Comparison of ENCODE assay signal across 1 cellular context in the genomic region with DNA sequence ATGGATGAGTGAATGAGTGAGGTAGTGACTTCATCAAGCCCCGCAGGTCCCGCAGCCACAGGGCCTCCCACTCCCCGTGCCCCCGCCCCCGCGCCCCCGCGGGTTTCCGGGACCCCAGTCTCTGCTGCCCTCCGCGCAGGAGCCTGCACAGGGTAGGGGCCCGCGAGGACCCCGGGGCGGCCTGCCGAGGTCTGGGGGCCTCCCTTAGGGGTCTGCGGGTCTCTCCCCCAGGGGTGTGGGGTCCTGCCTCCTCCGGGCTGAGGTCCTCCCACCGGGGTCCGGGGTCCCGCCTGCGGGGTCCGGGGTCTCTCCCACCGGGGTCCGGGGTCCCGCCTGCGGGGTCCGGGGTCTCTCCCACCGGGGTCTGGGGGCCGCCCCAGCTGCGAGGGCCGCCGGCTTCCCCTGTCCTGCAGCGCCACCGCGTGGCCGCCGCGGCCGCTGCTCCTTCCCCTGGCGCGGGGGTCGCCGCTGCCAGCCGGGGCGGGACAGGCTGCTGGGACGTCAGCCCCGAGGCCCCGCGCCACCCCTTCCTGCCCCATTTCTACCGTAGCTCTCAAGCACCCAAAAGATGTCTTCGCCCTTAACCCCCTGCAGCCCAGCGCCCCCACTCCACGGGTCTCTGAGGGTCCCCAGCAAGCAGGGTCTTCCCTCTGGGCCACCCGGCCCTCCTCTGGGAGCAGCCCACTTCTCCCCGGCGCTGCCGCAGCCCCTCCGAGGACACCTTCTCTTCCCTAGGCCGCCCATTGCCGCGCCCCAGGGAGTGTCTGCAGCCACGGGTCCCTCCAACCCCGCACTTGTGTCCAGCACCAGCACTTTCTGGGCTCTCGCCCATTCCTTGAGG.
A peak's percentile ranks its signal among the peaks of the same experiment; 100 is the strongest.
TF ChIP-seq lines count a peak whose summit lies in the region.

No MANE protein-coding gene starts in this region.

TF ChIP-seq in K562, 482 proteins besides CTCF, POLR2A, EP300 and RAD21 (continued from another document):
- TF ChIP-seq, protein P1, sequence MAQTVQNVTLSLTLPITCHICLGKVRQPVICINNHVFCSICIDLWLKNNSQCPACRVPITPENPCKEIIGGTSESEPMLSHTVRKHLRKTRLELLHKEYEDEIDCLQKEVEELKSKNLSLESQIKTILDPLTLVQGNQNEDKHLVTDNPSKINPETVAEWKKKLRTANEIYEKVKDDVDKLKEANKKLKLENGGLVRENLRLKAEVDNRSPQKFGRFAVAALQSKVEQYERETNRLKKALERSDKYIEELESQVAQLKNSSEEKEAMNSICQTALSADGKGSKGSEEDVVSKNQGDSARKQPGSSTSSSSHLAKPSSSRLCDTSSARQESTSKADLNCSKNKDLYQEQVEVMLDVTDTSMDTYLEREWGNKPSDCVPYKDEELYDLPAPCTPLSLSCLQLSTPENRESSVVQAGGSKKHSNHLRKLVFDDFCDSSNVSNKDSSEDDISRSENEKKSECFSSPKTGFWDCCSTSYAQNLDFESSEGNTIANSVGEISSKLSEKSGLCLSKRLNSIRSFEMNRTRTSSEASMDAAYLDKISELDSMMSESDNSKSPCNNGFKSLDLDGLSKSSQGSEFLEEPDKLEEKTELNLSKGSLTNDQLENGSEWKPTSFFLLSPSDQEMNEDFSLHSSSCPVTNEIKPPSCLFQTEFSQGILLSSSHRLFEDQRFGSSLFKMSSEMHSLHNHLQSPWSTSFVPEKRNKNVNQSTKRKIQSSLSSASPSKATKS (CRISPR knock-in tag; IDR thresholded peaks at IDR 0.05): no peak
- TF ChIP-seq ETV6 (IDR thresholded peaks at IDR 0.05; ENCODE audit: borderline replicate concordance in 1 of 2, low read depth in 2 of 2, low read length in 1 of 2) (no peak), ETV6 (CRISPR knock-in tag; IDR thresholded peaks at IDR 0.05; ENCODE audit: borderline replicate concordance) (no peak), CHAMP1 (IDR thresholded peaks at IDR 0.05) (no peak), TAL1 (IDR thresholded peaks at IDR 0.05) (no peak), ASH1L (IDR thresholded peaks at IDR 0.05; ENCODE audit: borderline replicate concordance, low read depth, partially characterized antibody) (no peak), TOE1 (IDR thresholded peaks at IDR 0.05; ENCODE audit: borderline replicate concordance) (no peak), TOE1 (CRISPR knock-in tag; IDR thresholded peaks at IDR 0.05; ENCODE audit: borderline replicate concordance, low read depth) (no peak), NCOA4 (IDR thresholded peaks at IDR 0.05; ENCODE audit: partially characterized antibody) (no peak), ZNF436 (CRISPR knock-in tag; IDR thresholded peaks at IDR 0.05) (no peak), ZNF24 (IDR thresholded peaks at IDR 0.05) (peak; percentile 76), SMAD4 (CRISPR knock-in tag; conservative IDR thresholded peaks at IDR 0.05) (no peak), ZNF282 (CRISPR knock-in tag; IDR thresholded peaks at IDR 0.05) (no peak)
- TF ChIP-seq, protein P2, sequence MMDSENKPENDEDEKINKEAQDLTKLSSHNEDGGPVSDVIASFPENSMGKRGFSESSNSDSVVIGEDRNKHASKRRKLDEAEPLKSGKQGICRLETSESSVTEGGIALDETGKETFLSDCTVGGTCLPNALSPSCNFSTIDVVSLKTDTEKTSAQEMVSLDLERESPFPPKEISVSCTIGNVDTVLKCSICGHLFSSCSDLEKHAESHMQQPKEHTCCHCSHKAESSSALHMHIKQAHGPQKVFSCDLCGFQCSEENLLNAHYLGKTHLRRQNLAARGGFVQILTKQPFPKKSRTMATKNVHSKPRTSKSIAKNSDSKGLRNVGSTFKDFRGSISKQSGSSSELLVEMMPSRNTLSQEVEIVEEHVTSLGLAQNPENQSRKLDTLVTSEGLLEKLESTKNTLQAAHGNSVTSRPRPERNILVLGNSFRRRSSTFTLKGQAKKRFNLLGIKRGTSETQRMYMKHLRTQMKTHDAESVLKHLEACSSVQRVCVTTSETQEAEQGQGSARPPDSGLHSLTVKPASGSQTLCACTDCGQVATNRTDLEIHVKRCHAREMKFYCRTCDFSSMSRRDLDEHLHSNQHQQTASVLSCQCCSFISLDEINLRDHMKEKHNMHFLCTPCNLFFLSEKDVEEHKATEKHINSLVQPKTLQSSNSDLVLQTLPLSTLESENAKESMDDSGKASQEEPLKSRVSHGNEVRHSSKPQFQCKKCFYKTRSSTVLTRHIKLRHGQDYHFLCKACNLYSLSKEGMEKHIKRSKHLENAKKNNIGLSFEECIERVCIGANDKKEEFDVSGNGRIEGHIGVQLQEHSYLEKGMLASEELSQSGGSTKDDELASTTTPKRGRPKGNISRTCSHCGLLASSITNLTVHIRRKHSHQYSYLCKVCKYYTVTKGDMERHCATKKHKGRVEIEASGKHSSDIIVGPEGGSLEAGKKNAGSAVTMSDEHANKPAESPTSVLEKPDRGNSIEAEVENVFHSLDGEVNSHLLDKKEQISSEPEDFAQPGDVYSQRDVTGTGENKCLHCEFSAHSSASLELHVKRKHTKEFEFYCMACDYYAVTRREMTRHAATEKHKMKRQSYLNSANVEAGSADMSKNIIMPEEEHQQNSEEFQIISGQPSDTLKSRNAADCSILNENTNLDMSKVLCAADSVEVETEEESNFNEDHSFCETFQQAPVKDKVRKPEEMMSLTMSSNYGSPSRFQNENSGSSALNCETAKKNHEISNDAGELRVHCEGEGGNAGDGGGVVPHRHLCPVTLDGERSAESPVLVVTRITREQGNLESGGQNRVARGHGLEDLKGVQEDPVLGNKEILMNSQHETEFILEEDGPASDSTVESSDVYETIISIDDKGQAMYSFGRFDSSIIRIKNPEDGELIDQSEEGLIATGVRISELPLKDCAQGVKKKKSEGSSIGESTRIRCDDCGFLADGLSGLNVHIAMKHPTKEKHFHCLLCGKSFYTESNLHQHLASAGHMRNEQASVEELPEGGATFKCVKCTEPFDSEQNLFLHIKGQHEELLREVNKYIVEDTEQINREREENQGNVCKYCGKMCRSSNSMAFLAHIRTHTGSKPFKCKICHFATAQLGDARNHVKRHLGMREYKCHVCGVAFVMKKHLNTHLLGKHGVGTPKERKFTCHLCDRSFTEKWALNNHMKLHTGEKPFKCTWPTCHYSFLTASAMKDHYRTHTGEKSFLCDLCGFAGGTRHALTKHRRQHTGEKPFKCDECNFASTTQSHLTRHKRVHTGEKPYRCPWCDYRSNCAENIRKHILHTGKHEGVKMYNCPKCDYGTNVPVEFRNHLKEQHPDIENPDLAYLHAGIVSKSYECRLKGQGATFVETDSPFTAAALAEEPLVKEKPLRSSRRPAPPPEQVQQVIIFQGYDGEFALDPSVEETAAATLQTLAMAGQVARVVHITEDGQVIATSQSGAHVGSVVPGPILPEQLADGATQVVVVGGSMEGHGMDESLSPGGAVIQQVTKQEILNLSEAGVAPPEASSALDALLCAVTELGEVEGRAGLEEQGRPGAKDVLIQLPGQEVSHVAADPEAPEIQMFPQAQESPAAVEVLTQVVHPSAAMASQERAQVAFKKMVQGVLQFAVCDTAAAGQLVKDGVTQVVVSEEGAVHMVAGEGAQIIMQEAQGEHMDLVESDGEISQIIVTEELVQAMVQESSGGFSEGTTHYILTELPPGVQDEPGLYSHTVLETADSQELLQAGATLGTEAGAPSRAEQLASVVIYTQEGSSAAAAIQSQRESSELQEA (IDR thresholded peaks at IDR 0.05; ENCODE audit: low read depth): no peak
- TF ChIP-seq, protein P3, sequence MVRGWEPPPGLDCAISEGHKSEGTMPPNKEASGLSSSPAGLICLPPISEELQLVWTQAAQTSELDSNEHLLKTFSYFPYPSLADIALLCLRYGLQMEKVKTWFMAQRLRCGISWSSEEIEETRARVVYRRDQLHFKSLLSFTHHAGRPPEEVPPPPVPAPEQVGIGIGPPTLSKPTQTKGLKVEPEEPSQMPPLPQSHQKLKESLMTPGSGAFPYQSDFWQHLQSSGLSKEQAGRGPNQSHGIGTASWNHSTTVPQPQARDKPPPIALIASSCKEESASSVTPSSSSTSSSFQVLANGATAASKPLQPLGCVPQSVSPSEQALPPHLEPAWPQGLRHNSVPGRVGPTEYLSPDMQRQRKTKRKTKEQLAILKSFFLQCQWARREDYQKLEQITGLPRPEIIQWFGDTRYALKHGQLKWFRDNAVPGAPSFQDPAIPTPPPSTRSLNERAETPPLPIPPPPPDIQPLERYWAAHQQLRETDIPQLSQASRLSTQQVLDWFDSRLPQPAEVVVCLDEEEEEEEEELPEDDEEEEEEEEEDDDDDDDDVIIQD (CRISPR knock-in tag; IDR thresholded peaks at IDR 0.05): no peak
- TF ChIP-seq, protein P4, sequence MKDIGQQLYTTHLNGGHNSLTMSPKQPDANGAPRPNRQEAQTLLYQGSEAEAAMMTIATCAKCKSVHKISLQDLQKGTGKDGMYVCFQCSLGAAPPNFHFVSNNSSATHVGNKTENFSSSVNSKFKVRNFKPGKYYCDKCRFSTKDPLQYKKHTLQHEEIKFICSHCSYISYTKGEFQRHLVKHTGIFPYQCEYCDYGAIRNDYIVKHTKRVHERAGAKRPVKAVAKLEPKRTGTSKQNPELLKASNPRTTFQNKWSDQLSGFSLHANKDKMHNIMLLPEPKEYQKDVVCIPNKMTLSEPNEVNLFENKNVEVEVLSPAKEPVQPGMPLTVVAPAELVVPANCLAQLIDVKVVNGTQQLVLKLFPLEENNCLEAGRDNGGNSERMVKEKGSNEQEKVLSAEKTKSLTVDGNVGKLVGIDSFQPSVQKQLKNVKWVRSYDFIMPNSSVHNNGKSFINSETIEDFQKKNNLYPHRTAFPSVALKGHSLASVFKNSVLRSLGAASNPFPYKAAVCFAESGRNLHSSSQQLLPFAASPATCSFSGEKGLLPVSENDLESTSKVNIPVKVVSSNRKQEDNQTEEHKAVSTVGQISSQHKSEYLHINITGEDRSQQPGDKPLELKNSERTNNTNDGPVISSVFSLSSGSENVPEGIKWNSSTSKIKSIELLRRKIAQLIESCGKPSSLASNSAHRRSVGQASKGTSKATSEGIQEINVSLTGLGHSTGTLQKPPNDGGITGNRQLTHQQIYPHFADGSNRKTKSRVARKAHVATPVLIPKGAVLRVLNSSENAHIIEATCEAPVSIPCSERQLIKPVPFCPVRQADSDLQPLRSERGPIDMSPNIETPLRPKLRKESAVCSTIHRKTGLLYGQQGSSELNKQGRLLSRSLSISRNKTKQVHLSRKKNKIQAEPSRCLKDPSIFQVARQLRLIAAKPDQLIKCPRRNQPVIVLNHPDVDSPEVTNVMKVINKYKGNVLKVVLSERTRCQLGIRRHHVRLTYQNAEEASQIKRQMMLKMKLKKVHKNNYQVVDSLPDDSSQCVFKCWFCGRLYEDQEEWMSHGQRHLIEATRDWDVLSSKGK (CRISPR knock-in tag; IDR thresholded peaks at IDR 0.05): no peak
